ENCODE assay signal across 8 cellular contexts in the genomic region with DNA sequence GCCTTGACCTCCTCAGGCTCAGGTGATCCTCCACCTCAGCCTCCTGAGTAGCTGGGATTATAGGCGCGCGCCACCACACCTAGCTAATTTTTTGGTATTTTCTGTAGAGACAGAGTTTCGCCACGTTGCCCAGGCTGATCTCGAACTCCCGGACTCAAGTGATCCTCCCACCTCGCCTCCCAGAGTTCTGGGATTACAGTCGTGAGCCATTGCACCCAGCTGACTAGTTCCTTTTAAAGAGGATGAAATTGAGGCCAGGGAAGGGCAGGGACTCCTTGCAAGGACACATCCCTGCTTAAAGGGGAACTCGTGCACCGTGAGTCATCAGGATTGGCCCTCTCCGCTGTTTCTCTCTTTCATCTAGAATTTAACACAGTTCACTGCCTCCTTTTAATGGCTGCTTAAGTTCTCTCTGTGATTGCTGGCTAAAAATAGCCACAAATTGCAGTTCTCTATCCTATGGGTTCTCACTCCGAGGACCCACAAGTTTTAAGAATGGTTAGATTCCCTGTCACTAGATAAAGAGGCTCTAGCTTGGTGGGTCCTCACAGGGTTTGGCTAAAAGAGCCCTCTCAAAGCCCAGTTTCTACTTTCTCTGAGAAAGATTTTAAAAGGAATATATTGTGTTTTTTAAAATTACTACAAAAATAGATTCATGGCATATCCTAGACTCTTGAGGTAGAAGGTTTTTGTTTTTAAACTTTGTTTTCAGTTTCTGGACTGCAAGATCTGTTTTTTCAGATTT. TPM values are rescaled to one million over a fixed set of nuclear protein-coding genes. Genes with fewer than 3 reads are reported as not detected.
DNase-seq lines count a peak whose midpoint lies in the region; ATAC-seq lines count a peak whose summit lies in the region.

No MANE protein-coding gene starts in this region.

- ATAC-seq in T-cell (replicated peaks in 1 of 4) (no peak), esophagus mucosa (peak; percentile 87), GM21423 (IDR thresholded peaks at IDR 0.05; ENCODE audit: unreplicated experiment) (no peak)

- H3K36me3 ChIP-seq in mucosa of stomach (ENCODE audit: control insufficient read depth, insufficient read depth, low read length) = no peaks in the 10 kb centered on the region

- CTCF ChIA-PET in T-cell (lab: Charles Lee) = interaction anchor here in 1 of 2 donors (0.6 to 3.1 kb wide), 3 partner anchors 16 to 530 kb away, joined by 3 to 12 read pairs (median 3); no protein-coding TSS in a partner anchor

- H3K9me3 Mint-ChIP-seq in T-cell = no peaks in the 10 kb centered on the region

- peak overlapping the region; percentile 75 to 91 for H3K27ac Mint-ChIP-seq in T-cell

- H3K4me1 Mint-ChIP-seq in T-cell = peaks cover 36 to 59% (median 53%) of the 10 kb centered on the region in 3 donors

- no peaks in the 10 kb centered on the region for H3K27me3 ChIP-seq in mucosa of stomach (ENCODE audit: control insufficient read depth, insufficient read depth, low read length)

- H3K4me3 Mint-ChIP-seq in T-cell = peak overlapping the region; percentile 57 to 87 (median 81)

- H3K9me3 ChIP-seq in mucosa of stomach (ENCODE audit: control insufficient read depth, low read length) = no peaks in the 10 kb centered on the region

- POLR2A ChIA-PET in T-cell (lab: Charles Lee) = no interaction called here

- peak; percentile 76 for DNase-seq in AG08395 (ENCODE audit: low spot score)
- DNase-seq in HCEC 1CT = peak; percentile 93
- peak in 2 of 34 experiments; percentile 10 to 33 for DNase-seq in T-cell
- DNase-seq in ureter (ENCODE audit: low spot score) = peak; percentile 83
- DNase-seq in stimulated activated CD4-positive, alpha-beta T cell treated with anti-CD3 and anti-CD28 coated beads, Interleukin-2, amount 100 ng/mL, for 24 hours = no peak

- peaks cover 22% of the 10 kb centered on the region for H3K4me1 ChIP-seq in mucosa of stomach (ENCODE audit: control insufficient read depth, insufficient read depth, low read length)

- no peaks in the 10 kb centered on the region for H3K27me3 Mint-ChIP-seq in T-cell

- H3K4me3 ChIP-seq in mucosa of stomach (ENCODE audit: low read length) = peak overlapping the region; percentile 82

- H3K36me3 Mint-ChIP-seq in T-cell = no peaks in the 10 kb centered on the region

- peak overlapping the region; percentile 7 for H3K9ac ChIP-seq in mucosa of stomach (ENCODE audit: low read length)

RNA-seq across cellular contexts. Expression of a gene that starts 1.4 kb away (rescaled TPM):
- total RNA-seq in T-cell (10 to 100 TPM; 27.8 to 65.7 (median 52.4) TPM), esophagus mucosa (78.7 TPM), ureter (167 TPM)

RNA-seq across cellular contexts. Expression of a gene that starts 18.2 kb away (rescaled TPM):
- total RNA-seq in T-cell = 10 to 100 TPM; 28.2 to 46.2 (median 31.3) TPM
- 28.8 TPM for total RNA-seq in esophagus mucosa
- total RNA-seq in ureter = 66.5 TPM

RNA-seq across cellular contexts. Expression of a gene that starts 18.2 kb away (rescaled TPM):
- 10 to 100 TPM in 2 of 5 donors, 1 to 10 TPM in 3; 8.0 to 11.2 (median 9.8) TPM for total RNA-seq in T-cell
- total RNA-seq in esophagus mucosa = 4.8 TPM
- total RNA-seq in ureter = 13.4 TPM

Comparison
In these comparisons a context has a peak if more than half of its experiments do, and no peak if none do; other contexts are left out.
1. DNase-seq: peak in AG08395 (single experiment), HCEC 1CT (single experiment) and ureter (single experiment); none in stimulated activated CD4-positive, alpha-beta T cell treated with anti-CD3 and anti-CD28 coated beads, Interleukin-2, amount 100 ng/mL, for 24 hours (0 of 2).